Comparison of ENCODE assay signal across 8 cellular contexts in the genomic region with DNA sequence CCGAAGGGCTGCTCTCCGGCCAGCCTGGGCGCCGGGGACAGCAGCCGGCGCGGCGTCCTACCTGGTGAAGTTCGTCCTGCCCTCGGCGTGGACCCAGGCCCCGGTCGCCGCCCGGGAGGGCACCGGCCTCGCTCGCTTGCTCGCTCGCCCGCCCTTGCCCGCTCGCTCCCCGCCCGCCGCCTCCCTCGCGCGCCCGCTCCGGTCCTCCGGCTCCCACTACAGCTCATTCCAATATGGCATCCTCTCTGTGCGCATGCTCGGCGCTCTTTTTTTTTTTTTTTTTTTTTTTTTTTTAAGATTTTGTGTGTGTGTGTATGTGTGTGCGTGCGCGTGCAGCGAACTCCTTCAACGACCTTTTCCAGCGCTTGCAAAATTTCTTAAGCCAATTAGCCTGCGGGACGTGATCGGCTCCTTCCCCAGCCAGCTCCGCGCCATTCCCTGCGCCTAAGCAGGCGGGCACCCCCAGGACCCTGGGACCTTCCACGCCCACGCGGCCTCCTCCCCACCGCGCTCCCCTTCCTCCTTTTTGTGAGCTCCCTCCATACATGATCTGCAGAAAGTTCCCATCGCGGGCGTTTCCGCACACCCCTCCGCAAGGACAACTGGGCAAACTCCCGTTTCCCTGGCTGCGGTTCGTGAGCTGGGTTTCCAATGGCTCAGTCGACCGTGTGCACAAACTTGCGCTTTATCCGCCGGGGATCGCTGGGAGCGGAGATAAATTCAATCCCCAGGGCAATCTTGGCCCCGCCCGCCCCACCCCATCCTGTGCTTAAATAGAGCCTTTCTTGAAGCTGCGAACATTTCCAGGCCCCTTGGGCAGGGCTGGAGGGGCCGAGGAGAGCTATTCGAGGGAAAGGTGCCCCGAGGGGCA. TPM values are rescaled to one million over a fixed set of nuclear protein-coding genes. Genes with fewer than 3 reads are reported as not detected.
A peak's percentile ranks its signal among the peaks of the same experiment; 100 is the strongest.
DNase-seq lines count a peak whose midpoint lies in the region; ATAC-seq and TF ChIP-seq lines count a peak whose summit lies in the region.

A gene (minus strand): TSS at position 235 of the 871 bp plus-strand sequence. CDS start 29,136 bp downstream, outside the sequence.

- peaks cover 13% of the 10 kb centered on the region for H3K27me3 Mint-ChIP-seq in activated CD8-positive, alpha-beta T cell treated with anti-CD3 and anti-CD28 coated beads for 36 hours

- peaks cover 38% of the 10 kb centered on the region for H3K27me3 ChIP-seq in lower lobe of right lung (ENCODE audit: low read depth)

- no peaks in the 10 kb centered on the region for H3K9me3 ChIP-seq in lower lobe of right lung

- peak; percentile 45 for ATAC-seq in activated CD8-positive, alpha-beta T cell treated with anti-CD3 and anti-CD28 coated beads for 36 hours
- ATAC-seq in lower lobe of right lung (peak; percentile 66 to 81), HG02763 (IDR thresholded peaks at IDR 0.05; ENCODE audit: unreplicated experiment) (no peak)

- peak within 1 kb of the TSS; percentile 97 for H3K27ac Mint-ChIP-seq in activated CD8-positive, alpha-beta T cell treated with anti-CD3 and anti-CD28 coated beads for 36 hours

- H3K4me1 ChIP-seq in lower lobe of right lung, result peaks cover 44% of the 10 kb centered on the region

- H3K36me3 Mint-ChIP-seq in activated CD8-positive, alpha-beta T cell treated with anti-CD3 and anti-CD28 coated beads for 36 hours (ENCODE audit: low read depth), result peaks cover 4% of the 10 kb centered on the region

- peaks cover 41% of the 10 kb centered on the region for H3K4me1 Mint-ChIP-seq in activated CD8-positive, alpha-beta T cell treated with anti-CD3 and anti-CD28 coated beads for 36 hours (ENCODE audit: low read depth)

- TF ChIP-seq CTCF in GM10266 (IDR thresholded peaks at IDR 0.05; ENCODE audit: control insufficient read depth, insufficient read depth, low read depth, missing control alignments), result no peak
- TF ChIP-seq CTCF in activated CD8-positive, alpha-beta T cell treated with anti-CD3 and anti-CD28 coated beads for 36 hours (IDR thresholded peaks at IDR 0.05), result no peak
- TF ChIP-seq CTCF in lower lobe of right lung (IDR thresholded peaks at IDR 0.05), result peak; percentile 9

- H3K36me3 ChIP-seq in lower lobe of right lung, result no peaks in the 10 kb centered on the region

- H3K27ac ChIP-seq in lower lobe of right lung, result peak within 1 kb of the TSS; percentile 79

- H3K9me3 Mint-ChIP-seq in activated CD8-positive, alpha-beta T cell treated with anti-CD3 and anti-CD28 coated beads for 36 hours, result no peaks in the 10 kb centered on the region

- CTCF ChIA-PET in HEK293T (lab: Yijun Ruan, JAX), result interaction anchor here (0.6 to 1.2 kb wide), 7 partner anchors 8 to 682 kb away, joined by 3 to 5 read pairs (median 4); no protein-coding TSS in a partner anchor
- CTCF ChIA-PET in activated CD8-positive, alpha-beta T cell treated with anti-CD3 and anti-CD28 coated beads for 36 hours (lab: Charles Lee), result interaction anchor here (0.6 to 5.2 kb wide), 14 partner anchors 12 to 491 kb away, joined by 3 to 52 read pairs (median 4); no protein-coding TSS in a partner anchor

- peak within 1 kb of the TSS; percentile 74 for H3K4me3 ChIP-seq in lower lobe of right lung

- DNase-seq in GM10266 (ENCODE audit: extremely low spot score), result peak; percentile 87
- peak; percentile 76 for DNase-seq in HEK293T (ENCODE audit: extremely low spot score)
- peak; percentile 50 for DNase-seq in NCI-H146 (lab: John Stamatoyannopoulos, UW)
- peak; percentile 71 for DNase-seq in activated CD8-positive, alpha-beta T cell treated with anti-CD3 and anti-CD28 coated beads for 36 hours
- peak; percentile 42 for DNase-seq in effector CD8-positive, alpha-beta T cell (lab: John Stamatoyannopoulos, UW)
- peak; percentile 74 for DNase-seq in lower lobe of right lung
- DNase-seq in stimulated activated CD8-positive, alpha-beta memory T cell treated with anti-CD3 and anti-CD28 coated beads, Interleukin-4, amount 100 ng/mL, for 24 hours (ENCODE audit: low read depth), result peak; percentile 48

- POLR2A ChIA-PET in HEK293T (lab: Yijun Ruan, JAX), result interaction anchor here (0.7 to 1.7 kb wide), 13 partner anchors 9 to 284 kb away, joined by 3 to 8 read pairs (median 3); no protein-coding TSS in a partner anchor
- POLR2A ChIA-PET in activated CD8-positive, alpha-beta T cell treated with anti-CD3 and anti-CD28 coated beads for 36 hours (lab: Charles Lee), result interaction anchor here (0.8 to 2.4 kb wide), 16 partner anchors 10 to 291 kb away, joined by 3 to 8 read pairs (median 4); no protein-coding TSS in a partner anchor

- peak within 1 kb of the TSS; percentile 95 for H3K4me3 Mint-ChIP-seq in activated CD8-positive, alpha-beta T cell treated with anti-CD3 and anti-CD28 coated beads for 36 hours

- intact Hi-C loops in activated CD8-positive, alpha-beta T cell treated with anti-CD3 and anti-CD28 coated beads for 36 hours (cut with micrococcal nuclease), result no loop called here
- intact Hi-C loops in lower lobe of right lung (cut with DNase I), result no loop called here

TF ChIP-seq in HEK293T, 16 proteins besides CTCF, POLR2A, EP300 and RAD21:
- no peak for TF ChIP-seq LEF1 (IDR thresholded peaks at IDR 0.05; ENCODE audit: borderline replicate concordance)
- TF ChIP-seq L3MBTL2 (conservative IDR thresholded peaks at IDR 0.05), result peak; percentile 76
- TF ChIP-seq FOXM1 (IDR thresholded peaks at IDR 0.05; ENCODE audit: borderline replicate concordance), result no peak
- no peak for TF ChIP-seq SP1 (IDR thresholded peaks at IDR 0.05)
- TF ChIP-seq ZNF384 (IDR thresholded peaks at IDR 0.05), result peak; percentile 100

RNA-seq across cellular contexts. Expression of the gene that starts here (rescaled TPM):
- 10 to 100 TPM; 23.8 to 27.6 TPM for total RNA-seq in activated CD8-positive, alpha-beta T cell treated with anti-CD3 and anti-CD28 coated beads for 36 hours
- 22.3 TPM for total RNA-seq in lower lobe of right lung
